In the genomic region with DNA sequence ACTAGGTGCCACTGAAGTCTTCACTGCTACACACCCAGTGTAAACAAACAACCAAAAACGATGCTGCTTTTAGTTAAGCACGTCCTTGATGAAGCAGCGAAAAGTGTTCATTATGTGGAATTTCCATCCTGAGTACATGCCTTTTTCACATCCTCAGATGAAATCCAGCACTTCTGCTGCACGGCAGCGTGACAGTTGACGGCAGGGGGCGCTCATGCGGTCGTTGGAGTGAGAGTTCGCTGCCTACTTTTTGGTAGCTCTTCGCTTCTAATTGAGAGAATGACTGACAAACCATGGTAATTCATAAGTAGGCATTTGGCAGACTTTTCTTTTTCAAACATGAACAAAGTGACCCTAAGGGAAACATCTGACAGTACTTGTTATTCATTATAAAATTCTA, we compare ENCODE assay signal across 8 cellular contexts. TPM values are rescaled to one million over a fixed set of nuclear protein-coding genes. Genes with fewer than 3 reads are reported as not detected.
DNase-seq lines count a peak whose midpoint lies in the region; ATAC-seq and TF ChIP-seq lines count a peak whose summit lies in the region.

No MANE protein-coding gene starts in this region.

- no peaks in the 10 kb centered on the region for H3K9me3 Mint-ChIP-seq in endothelial cell (ENCODE audit: unreplicated experiment)
- H3K9me3 Mint-ChIP-seq in T-helper 2 cell treated with Interferon-gamma antibody and Interleukin-4, amounts not matched to agents 5 μg/mL and 100 μg/mL, for 36 hours: no peaks in the 10 kb centered on the region

- H2AFZ ChIP-seq in SU-DHL-6 (ENCODE audit: low read depth, low read length, severe bottlenecking): no peak overlapping the region

- no peak overlapping the region for H3K27ac Mint-ChIP-seq in endothelial cell (ENCODE audit: unreplicated experiment)
- no peak overlapping the region for H3K27ac Mint-ChIP-seq in T-helper 2 cell treated with Interferon-gamma antibody and Interleukin-4, amounts not matched to agents 5 μg/mL and 100 μg/mL, for 36 hours

- H3K9me3 ChIP-seq in SU-DHL-6 (ENCODE audit: insufficient read depth, low read length): no peaks in the 10 kb centered on the region

- no peaks in the 10 kb centered on the region for H3K36me3 Mint-ChIP-seq in endothelial cell (ENCODE audit: low read depth, unreplicated experiment)
- no peaks in the 10 kb centered on the region for H3K36me3 Mint-ChIP-seq in T-helper 2 cell treated with Interferon-gamma antibody and Interleukin-4, amounts not matched to agents 5 μg/mL and 100 μg/mL, for 36 hours (ENCODE audit: low read depth)

- no peak overlapping the region for H3K27ac ChIP-seq in SU-DHL-6 (ENCODE audit: low read depth, low read length)

- peak; percentile 41 for TF ChIP-seq CTCF in SU-DHL-6 (IDR thresholded peaks at IDR 0.05; ENCODE audit: insufficient read depth, low read length, poor library complexity, severe bottlenecking)
- peak; percentile 80 for TF ChIP-seq CTCF in endothelial cell (IDR thresholded peaks at IDR 0.05; ENCODE audit: unreplicated experiment)

- no peaks in the 10 kb centered on the region for H3F3A ChIP-seq in SU-DHL-6 (ENCODE audit: insufficient read depth)

- no peaks in the 10 kb centered on the region for H3K4me1 Mint-ChIP-seq in endothelial cell (ENCODE audit: unreplicated experiment)
- no peaks in the 10 kb centered on the region for H3K4me1 Mint-ChIP-seq in T-helper 2 cell treated with Interferon-gamma antibody and Interleukin-4, amounts not matched to agents 5 μg/mL and 100 μg/mL, for 36 hours (ENCODE audit: low read depth)

- no peaks in the 10 kb centered on the region for H3K79me2 ChIP-seq in SU-DHL-6 (ENCODE audit: insufficient read depth, low read length)

- no peak overlapping the region for H3K4me3 Mint-ChIP-seq in endothelial cell (ENCODE audit: unreplicated experiment)
- H3K4me3 Mint-ChIP-seq in T-helper 2 cell treated with Interferon-gamma antibody and Interleukin-4, amounts not matched to agents 5 μg/mL and 100 μg/mL, for 36 hours: no peak overlapping the region

- ATAC-seq in HG02571 (IDR thresholded peaks at IDR 0.05; ENCODE audit: unreplicated experiment): no peak

- H3K27me3 Mint-ChIP-seq in endothelial cell (ENCODE audit: unreplicated experiment): no peaks in the 10 kb centered on the region
- no peaks in the 10 kb centered on the region for H3K27me3 Mint-ChIP-seq in T-helper 2 cell treated with Interferon-gamma antibody and Interleukin-4, amounts not matched to agents 5 μg/mL and 100 μg/mL, for 36 hours (ENCODE audit: low read depth)

- no peak overlapping the region for H3K4me3 ChIP-seq in SU-DHL-6 (ENCODE audit: insufficient read depth, low read length, poor library complexity, severe bottlenecking)

- H4K20me1 ChIP-seq in SU-DHL-6 (ENCODE audit: low read depth, low read length): no peaks in the 10 kb centered on the region

- H3K9ac ChIP-seq in SU-DHL-6 (ENCODE audit: low read length): no peak overlapping the region

- no peak overlapping the region for H3K4me2 ChIP-seq in SU-DHL-6 (ENCODE audit: low read depth, low read length, poor library complexity, severe bottlenecking)

- H3K36me3 ChIP-seq in SU-DHL-6 (ENCODE audit: low read length): no peaks in the 10 kb centered on the region

- DNase-seq in SKM-1 treated with dmso at 0.1 percent for 144 hours (lab: John Stamatoyannopoulos, UW; ENCODE audit: unreplicated experiment) (peak; percentile 26), SKM-1 (lab: John Stamatoyannopoulos, UW; ENCODE audit: unreplicated experiment) (no peak), endothelial cell (ENCODE audit: low spot score) (peak; percentile 78), mucosa of gallbladder (ENCODE audit: low spot score) (peak; percentile 47), AML-193 (lab: John Stamatoyannopoulos, UW) (no peak)
- DNase-seq in T-helper 2 cell treated with Interferon-gamma antibody and Interleukin-4, amounts not matched to agents 5 μg/mL and 100 μg/mL, for 36 hours (ENCODE audit: low spot score): no peak

- H3K9me2 ChIP-seq in SU-DHL-6 (replicated peaks; ENCODE audit: insufficient read depth, low read length): no peaks in the 10 kb centered on the region

- H3K27me3 ChIP-seq in SU-DHL-6 (ENCODE audit: low read length): no peaks in the 10 kb centered on the region

RNA-seq across cellular contexts. Expression of a gene that starts 55.2 kb away (rescaled TPM):
- total RNA-seq in endothelial cell (ENCODE audit: unreplicated experiment) (not detected), mucosa of gallbladder (not detected)

Comparison
In these comparisons a context has a peak if more than half of its experiments do, and no peak if none do; other contexts are left out.
1. DNase-seq: peak in SKM-1 treated with dmso at 0.1 percent for 144 hours (single experiment), endothelial cell (single experiment) and mucosa of gallbladder (single experiment); none in SKM-1 (single experiment), T-helper 2 cell treated with Interferon-gamma antibody and Interleukin-4, amounts not matched to agents 5 μg/mL and 100 μg/mL, for 36 hours (single experiment) and AML-193 (0 of 2).